2 cellular contexts compared by ENCODE assay signal in the genomic region with DNA sequence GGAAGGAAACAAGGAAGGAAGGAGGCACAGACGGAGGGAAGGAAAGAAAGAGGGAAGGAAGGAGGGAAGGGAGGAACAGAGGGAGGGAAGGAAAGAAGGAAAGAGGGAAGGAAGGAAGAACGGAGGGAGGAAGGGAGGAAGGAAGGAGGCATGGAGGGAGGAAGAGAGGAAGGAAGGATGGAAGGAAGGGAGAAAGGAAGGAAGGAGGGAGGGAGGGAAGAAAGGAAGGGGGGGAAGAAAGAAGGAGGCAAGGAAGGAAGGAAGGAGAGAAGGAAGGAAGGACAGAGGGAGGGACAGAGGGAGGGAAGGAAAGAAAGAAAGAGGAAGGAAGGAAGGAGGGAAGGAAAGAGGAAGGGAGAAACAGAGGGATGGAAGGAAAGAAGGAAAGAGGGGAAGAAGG.
A peak's percentile ranks its signal among the peaks of the same experiment; 100 is the strongest.
TF ChIP-seq lines count a peak whose summit lies in the region.

No MANE protein-coding gene starts in this region.

TF ChIP-seq in HepG2, 621 proteins besides CTCF, POLR2A, EP300 and RAD21 (continued from another document and continues in another):
- TF ChIP-seq ZNF724P (CRISPR knock-in tag; IDR thresholded peaks at IDR 0.05; ENCODE audit: borderline replicate concordance) (no peak), ZNF75D (CRISPR knock-in tag; IDR thresholded peaks at IDR 0.05; ENCODE audit: borderline replicate concordance) (no peak), MLX (CRISPR knock-in tag; IDR thresholded peaks at IDR 0.05) (no peak), ZNF615 (CRISPR knock-in tag; IDR thresholded peaks at IDR 0.05; ENCODE audit: borderline replicate concordance) (no peak), ZNF296 (CRISPR knock-in tag; conservative IDR thresholded peaks at IDR 0.05) (no peak), AGO2 (optimal IDR thresholded peaks at IDR 0.05; ENCODE audit: low read depth, low read length) (no peak), NBN (conservative IDR thresholded peaks at IDR 0.05) (peak; percentile 91; the same call in 1 of the 2 replicates), SMARCC2 (IDR thresholded peaks at IDR 0.05) (no peak), MED8 (CRISPR knock-in tag; IDR thresholded peaks at IDR 0.05; ENCODE audit: insufficient replicate concordance) (no peak), SRF (IDR thresholded peaks at IDR 0.05; ENCODE audit: low read depth, low read length) (no peak), ZNF781 (CRISPR knock-in tag; IDR thresholded peaks at IDR 0.05; ENCODE audit: borderline replicate concordance, not compliant biosample characterization) (no peak), RBM22 (optimal IDR thresholded peaks at IDR 0.05; ENCODE audit: low read length) (no peak), ZNF740 (CRISPR knock-in tag; IDR thresholded peaks at IDR 0.05) (no peak), NONO (IDR thresholded peaks at IDR 0.05) (0 out of 2 replicates have a peak, but pooled peaks have one; percentile 8), NONO (CRISPR knock-in tag; conservative IDR thresholded peaks at IDR 0.05) (no peak), RBFOX2 (IDR thresholded peaks at IDR 0.05; ENCODE audit: low read depth, low read length) (no peak), ZNF780A (CRISPR knock-in tag; IDR thresholded peaks at IDR 0.05) (no peak), SNAI1 (CRISPR knock-in tag; IDR thresholded peaks at IDR 0.05; ENCODE audit: borderline replicate concordance) (no peak), SOX6 (IDR thresholded peaks at IDR 0.05) (no peak), SOX6 (CRISPR knock-in tag; IDR thresholded peaks at IDR 0.05) (no peak), ARNT (IDR thresholded peaks at IDR 0.05) (0 out of 2 replicates have a peak, but pooled peaks have one; percentile 78), SNRNP70 (IDR thresholded peaks at IDR 0.05; ENCODE audit: low read depth, low read length) (no peak), ATM (IDR thresholded peaks at IDR 0.05; ENCODE audit: borderline replicate concordance) (peak; percentile 66; the same call in 1 of the 2 replicates), PCBP2 (optimal IDR thresholded peaks at IDR 0.05; ENCODE audit: low read depth, low read length, poor library complexity, severe bottlenecking) (peak; percentile 64), MLLT10 (CRISPR knock-in tag; IDR thresholded peaks at IDR 0.05) (no peak), KLF15 (CRISPR knock-in tag; IDR thresholded peaks at IDR 0.05; ENCODE audit: borderline replicate concordance) (no peak), FOXA1 (IDR thresholded peaks at IDR 0.05) (peak; percentile 47; the same call in 1 of the 2 replicates), FOXA1 (CRISPR knock-in tag; IDR thresholded peaks at IDR 0.05) (no peak)
- TF ChIP-seq, protein P1, sequence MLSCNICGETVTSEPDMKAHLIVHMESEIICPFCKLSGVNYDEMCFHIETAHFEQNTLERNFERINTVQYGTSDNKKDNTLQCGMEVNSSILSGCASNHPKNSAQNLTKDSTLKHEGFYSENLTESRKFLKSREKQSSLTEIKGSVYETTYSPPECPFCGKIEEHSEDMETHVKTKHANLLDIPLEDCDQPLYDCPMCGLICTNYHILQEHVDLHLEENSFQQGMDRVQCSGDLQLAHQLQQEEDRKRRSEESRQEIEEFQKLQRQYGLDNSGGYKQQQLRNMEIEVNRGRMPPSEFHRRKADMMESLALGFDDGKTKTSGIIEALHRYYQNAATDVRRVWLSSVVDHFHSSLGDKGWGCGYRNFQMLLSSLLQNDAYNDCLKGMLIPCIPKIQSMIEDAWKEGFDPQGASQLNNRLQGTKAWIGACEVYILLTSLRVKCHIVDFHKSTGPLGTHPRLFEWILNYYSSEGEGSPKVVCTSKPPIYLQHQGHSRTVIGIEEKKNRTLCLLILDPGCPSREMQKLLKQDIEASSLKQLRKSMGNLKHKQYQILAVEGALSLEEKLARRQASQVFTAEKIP (CRISPR knock-in tag; IDR thresholded peaks at IDR 0.05; ENCODE audit: borderline replicate concordance), result no peak
- TF ChIP-seq, protein P2, sequence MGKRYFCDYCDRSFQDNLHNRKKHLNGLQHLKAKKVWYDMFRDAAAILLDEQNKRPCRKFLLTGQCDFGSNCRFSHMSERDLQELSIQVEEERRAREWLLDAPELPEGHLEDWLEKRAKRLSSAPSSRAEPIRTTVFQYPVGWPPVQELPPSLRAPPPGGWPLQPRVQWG (CRISPR knock-in tag; IDR thresholded peaks at IDR 0.05; ENCODE audit: borderline replicate concordance, low read depth), result no peak

TF ChIP-seq in K562, 482 proteins besides CTCF, POLR2A, EP300 and RAD21 (continued from another document):
- TF ChIP-seq GATAD2B (IDR thresholded peaks at IDR 0.05; ENCODE audit: borderline replicate concordance) (no peak), TOE1 (IDR thresholded peaks at IDR 0.05; ENCODE audit: borderline replicate concordance) (no peak), TOE1 (CRISPR knock-in tag; IDR thresholded peaks at IDR 0.05; ENCODE audit: borderline replicate concordance, low read depth) (no peak), JUN (IDR thresholded peaks at IDR 0.05; ENCODE audit: borderline replicate concordance, low read depth, low read length) (no peak), JUN (CRISPR knock-in tag; IDR thresholded peaks at IDR 0.05; ENCODE audit: borderline replicate concordance) (no peak), TRIM28 (IDR thresholded peaks at IDR 0.05) (no peak), KAT8 (IDR thresholded peaks at IDR 0.05; ENCODE audit: low read depth) (no peak), CBFA2T3 (IDR thresholded peaks at IDR 0.05) (no peak), ZNF77 (CRISPR knock-in tag; IDR thresholded peaks at IDR 0.05) (no peak), U2AF1 (optimal IDR thresholded peaks at IDR 0.05; ENCODE audit: low read depth, low read length) (no peak), CGGBP1 (CRISPR knock-in tag; IDR thresholded peaks at IDR 0.05) (no peak), LCOR (CRISPR knock-in tag; IDR thresholded peaks at IDR 0.05) (no peak), HNRNPH1 (optimal IDR thresholded peaks at IDR 0.05; ENCODE audit: low read depth, low read length) (no peak), SRSF1 (IDR thresholded peaks at IDR 0.05; ENCODE audit: low read depth, low read length) (no peak), TGIF2 (CRISPR knock-in tag; IDR thresholded peaks at IDR 0.05) (no peak), GTF2E2 (tag; IDR thresholded peaks at IDR 0.05) (no peak), HDAC1 (IDR thresholded peaks at IDR 0.05) (0 out of 4 replicates have a peak, but pooled peaks of 1 of the 2 experiments have one; percentile 45), MYC (IDR thresholded peaks at IDR 0.05; ENCODE audit: low read depth, low read length) (no peak), MYC (CRISPR knock-in tag; IDR thresholded peaks at IDR 0.05; ENCODE audit: borderline replicate concordance, low read depth) (no peak), ZNF280A (IDR thresholded peaks at IDR 0.05; ENCODE audit: low read depth, partially characterized antibody) (no peak), ZNF12 (CRISPR knock-in tag; IDR thresholded peaks at IDR 0.05) (no peak), FOXA1 (IDR thresholded peaks at IDR 0.05; ENCODE audit: borderline replicate concordance) (no peak), MYNN (IDR thresholded peaks at IDR 0.05) (no peak), MYNN (CRISPR knock-in tag; IDR thresholded peaks at IDR 0.05) (no peak), PHF8 (IDR thresholded peaks at IDR 0.05; ENCODE audit: borderline replicate concordance, low read length) (no peak), ETS2 (tag; IDR thresholded peaks at IDR 0.05; ENCODE audit: borderline replicate concordance, poor library complexity, severe bottlenecking) (no peak), DPF2 (IDR thresholded peaks at IDR 0.05) (no peak), ZNF696 (CRISPR knock-in tag; conservative IDR thresholded peaks at IDR 0.05) (no peak), SNIP1 (IDR thresholded peaks at IDR 0.05; ENCODE audit: low read depth) (no peak), E2F5 (CRISPR knock-in tag; IDR thresholded peaks at IDR 0.05) (no peak), CBX1 (IDR thresholded peaks at IDR 0.05; ENCODE audit: low read depth) (no peak), ZNF764 (CRISPR knock-in tag; IDR thresholded peaks at IDR 0.05; ENCODE audit: low read depth) (no peak), ZKSCAN8 (CRISPR knock-in tag; IDR thresholded peaks at IDR 0.05) (no peak), SFPQ (IDR thresholded peaks at IDR 0.05; ENCODE audit: low read depth, low read length) (no peak), USF1 (CRISPR knock-in tag; IDR thresholded peaks at IDR 0.05) (no peak)
- TF ChIP-seq, protein P3, sequence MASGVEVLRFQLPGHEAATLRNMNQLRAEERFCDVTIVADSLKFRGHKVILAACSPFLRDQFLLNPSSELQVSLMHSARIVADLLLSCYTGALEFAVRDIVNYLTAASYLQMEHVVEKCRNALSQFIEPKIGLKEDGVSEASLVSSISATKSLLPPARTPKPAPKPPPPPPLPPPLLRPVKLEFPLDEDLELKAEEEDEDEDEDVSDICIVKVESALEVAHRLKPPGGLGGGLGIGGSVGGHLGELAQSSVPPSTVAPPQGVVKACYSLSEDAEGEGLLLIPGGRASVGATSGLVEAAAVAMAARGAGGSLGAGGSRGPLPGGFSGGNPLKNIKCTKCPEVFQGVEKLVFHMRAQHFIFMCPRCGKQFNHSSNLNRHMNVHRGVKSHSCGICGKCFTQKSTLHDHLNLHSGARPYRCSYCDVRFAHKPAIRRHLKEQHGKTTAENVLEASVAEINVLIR (CRISPR knock-in tag; IDR thresholded peaks at IDR 0.05), result no peak
- TF ChIP-seq, protein P4, sequence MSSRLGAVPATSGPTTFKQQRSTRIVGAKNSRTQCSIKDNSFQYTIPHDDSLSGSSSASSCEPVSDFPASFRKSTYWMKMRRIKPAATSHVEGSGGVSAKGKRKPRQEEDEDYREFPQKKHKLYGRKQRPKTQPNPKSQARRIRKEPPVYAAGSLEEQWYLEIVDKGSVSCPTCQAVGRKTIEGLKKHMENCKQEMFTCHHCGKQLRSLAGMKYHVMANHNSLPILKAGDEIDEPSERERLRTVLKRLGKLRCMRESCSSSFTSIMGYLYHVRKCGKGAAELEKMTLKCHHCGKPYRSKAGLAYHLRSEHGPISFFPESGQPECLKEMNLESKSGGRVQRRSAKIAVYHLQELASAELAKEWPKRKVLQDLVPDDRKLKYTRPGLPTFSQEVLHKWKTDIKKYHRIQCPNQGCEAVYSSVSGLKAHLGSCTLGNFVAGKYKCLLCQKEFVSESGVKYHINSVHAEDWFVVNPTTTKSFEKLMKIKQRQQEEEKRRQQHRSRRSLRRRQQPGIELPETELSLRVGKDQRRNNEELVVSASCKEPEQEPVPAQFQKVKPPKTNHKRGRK (tag; IDR thresholded peaks at IDR 0.05), result peak; percentile 91
- TF ChIP-seq, protein P5, sequence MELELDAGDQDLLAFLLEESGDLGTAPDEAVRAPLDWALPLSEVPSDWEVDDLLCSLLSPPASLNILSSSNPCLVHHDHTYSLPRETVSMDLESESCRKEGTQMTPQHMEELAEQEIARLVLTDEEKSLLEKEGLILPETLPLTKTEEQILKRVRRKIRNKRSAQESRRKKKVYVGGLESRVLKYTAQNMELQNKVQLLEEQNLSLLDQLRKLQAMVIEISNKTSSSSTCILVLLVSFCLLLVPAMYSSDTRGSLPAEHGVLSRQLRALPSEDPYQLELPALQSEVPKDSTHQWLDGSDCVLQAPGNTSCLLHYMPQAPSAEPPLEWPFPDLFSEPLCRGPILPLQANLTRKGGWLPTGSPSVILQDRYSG (tag; conservative IDR thresholded peaks at IDR 0.05; ENCODE audit: low read depth), result no peak
